9 cellular contexts compared by ENCODE assay signal in genomic region chr12:54079150-54079549, GRCh38. TPM values are rescaled to one million over a fixed set of nuclear protein-coding genes. Genes with fewer than 3 reads are reported as not detected.
A peak's percentile ranks its signal among the peaks of the same experiment; 100 is the strongest.
DNase-seq lines count a peak whose midpoint lies in the region; ATAC-seq and TF ChIP-seq lines count a peak whose summit lies in the region.
"Not testable (repeated sequence)": the region's sequence is repeated elsewhere in the genome, so short reads cannot be mapped to it uniquely, and the experiment has no call there.
"Had no signal": no experiment of that assay in that cellular context is flagged by ENCODE, and none has a peak within 500 bp of the region (broad histone marks: within the 10 kb centered on the region; RNA-seq: fewer than 3 reads in every experiment).

No MANE protein-coding gene starts in this region.

- 49 to 78% (median 73%) methylated on average over 9 to 13 of the region's 13 CpGs for WGBS in adrenal gland, 4 donors
- 26 to 48% methylated on average over 13 of the region's 13 CpGs for WGBS in esophagus, 2 donors

- CTCF ChIA-PET in CD8-positive, alpha-beta memory T cell (lab: Charles Lee), result not testable (repeated sequence)

- not testable (repeated sequence) for H3K36me3 Mint-ChIP-seq in CD8-positive, alpha-beta memory T cell; nephron (ENCODE audit: low read depth)

- H3K9me3 Mint-ChIP-seq in CD8-positive, alpha-beta memory T cell; nephron: not testable (repeated sequence)

- not testable (repeated sequence) for H3K36me3 ChIP-seq in CD8-positive, alpha-beta memory T cell (ENCODE audit: insufficient read depth, low read length); Peyer's patch; adrenal gland (replicated peaks in 1 of 2); esophagus (ENCODE audit: control insufficient read depth in 2 of 2, insufficient read depth in 2 of 2, low read length in 1 of 2); gastrocnemius medialis; tibial artery

- intact Hi-C loops in adrenal gland (cut with DNase I); gastrocnemius medialis (cut with DNase I; ENCODE audit: low total_unique reads); tibial artery (cut with DNase I; ENCODE audit: low total_unique reads): not testable (repeated sequence)

- H3K27ac ChIP-seq in CD8-positive, alpha-beta memory T cell (ENCODE audit: low read depth, low read length), result not testable (repeated sequence)
- peak overlapping the region; percentile 32 to 92 (median 60) for H3K27ac ChIP-seq in Peyer's patch
- peak overlapping the region in 4 of 5 donors; percentile 19 to 86 (median 72) for H3K27ac ChIP-seq in adrenal gland
- H3K27ac ChIP-seq in esophagus (ENCODE audit: low read depth in 2 of 2, low read length in 1 of 2), result peak overlapping the region; percentile 79 to 85
- H3K27ac ChIP-seq in gastrocnemius medialis, result peak overlapping the region; percentile 9 to 55 (median 31)
- peak overlapping the region; percentile 84 to 94 for H3K27ac ChIP-seq in tibial artery

- peaks cover 11% of the 10 kb centered on the region for H3K4me1 ChIP-seq in CD8-positive, alpha-beta memory T cell (ENCODE audit: insufficient read depth, low read length)
- not testable (repeated sequence) for H3K4me1 ChIP-seq in Peyer's patch; adrenal gland (replicated peaks in 1 of 2); esophagus (ENCODE audit: control insufficient read depth in 2 of 2, insufficient read depth in 2 of 2, low read length in 1 of 2); gastrocnemius medialis
- peaks cover 0 to 34% (median 0%) of the 10 kb centered on the region in 4 donors for H3K4me1 ChIP-seq in tibial artery

- peak overlapping the region in 5 of 8 donors; percentile 34 to 66 (median 62) for H3K27ac Mint-ChIP-seq in CD8-positive, alpha-beta memory T cell
- H3K27ac Mint-ChIP-seq in nephron, result peak overlapping the region; percentile 99 to 100 (median 99)

- not testable (repeated sequence) for TF ChIP-seq CTCF in Peyer's patch (IDR thresholded peaks at IDR 0.05); adrenal gland (IDR thresholded peaks at IDR 0.05); nephron (IDR thresholded peaks at IDR 0.05; ENCODE audit: unreplicated experiment in 3 of 3); gastrocnemius medialis (IDR thresholded peaks at IDR 0.05 in 4 of 5, conservative IDR thresholded peaks at IDR 0.05 in 1 of 5); tibial artery (IDR thresholded peaks at IDR 0.05)

- in situ Hi-C loops in gastrocnemius medialis (cut with MboI; ENCODE audit: low sequenced_read_pairs in 4 of 4), result not testable (repeated sequence)

- not testable (repeated sequence) for H3K9me3 ChIP-seq in CD8-positive, alpha-beta memory T cell (ENCODE audit: low read length); Peyer's patch; adrenal gland (replicated peaks in 1 of 3); esophagus (ENCODE audit: control insufficient read depth in 2 of 2, insufficient read depth in 1 of 2, low read depth in 1 of 2, low read length in 1 of 2); gastrocnemius medialis; tibial artery

- not testable (repeated sequence) for DNase-seq in CD8-positive, alpha-beta memory T cell; Peyer's patch; adrenal gland; gastrocnemius medialis; tibial artery
- DNase-seq in kidney tubule cell (ENCODE audit: low spot score), result peak; percentile 22

- H3K27me3 ChIP-seq in CD8-positive, alpha-beta memory T cell (ENCODE audit: insufficient read depth, low read length, poor library complexity, severe bottlenecking); Peyer's patch; adrenal gland; esophagus (ENCODE audit: control insufficient read depth in 1 of 2, insufficient read depth in 2 of 2, low read length in 2 of 2); gastrocnemius medialis; tibial artery: not testable (repeated sequence)

- not testable (repeated sequence) for TF ChIP-seq POLR2A in Peyer's patch (IDR thresholded peaks at IDR 0.05); adrenal gland (IDR thresholded peaks at IDR 0.05); gastrocnemius medialis (IDR thresholded peaks at IDR 0.05)

- H3K4me1 Mint-ChIP-seq in CD8-positive, alpha-beta memory T cell, result peaks cover 33 to 41% (median 33%) of the 10 kb centered on the region in 3 donors
- H3K4me1 Mint-ChIP-seq in nephron, result peaks cover 78% of the 10 kb centered on the region

- H3K27me3 Mint-ChIP-seq in CD8-positive, alpha-beta memory T cell; nephron (ENCODE audit: low read depth): not testable (repeated sequence)

- H3K4me3 ChIP-seq in CD8-positive, alpha-beta memory T cell (ENCODE audit: low read length), result not testable (repeated sequence)
- peak overlapping the region in 1 of 4 donors; percentile 37 for H3K4me3 ChIP-seq in Peyer's patch
- peak overlapping the region in 1 of 4 donors; percentile 33 for H3K4me3 ChIP-seq in adrenal gland
- H3K4me3 ChIP-seq in esophagus (ENCODE audit: low read depth in 1 of 2, low read length in 2 of 2), result peak overlapping the region; percentile 25 to 26
- H3K4me3 ChIP-seq in gastrocnemius medialis, result peak overlapping the region in 1 of 4 donors; percentile 13
- H3K4me3 ChIP-seq in tibial artery, result peak overlapping the region; percentile 32 to 49

- H3K4me3 Mint-ChIP-seq in CD8-positive, alpha-beta memory T cell, result peak overlapping the region in 3 of 7 donors; percentile 19 to 65 (median 24)
- H3K4me3 Mint-ChIP-seq in nephron, result peak overlapping the region; percentile 83 to 85 (median 84)

- POLR2A ChIA-PET in CD8-positive, alpha-beta memory T cell (lab: Charles Lee), result not testable (repeated sequence)

- ATAC-seq in gastrocnemius medialis, result not testable (repeated sequence)

RNA-seq across cellular contexts. Expression of gene HOXC4, which starts 25.5 kb away (rescaled TPM):
- total RNA-seq in CD8-positive, alpha-beta memory T cell, result 1 to 10 TPM; 1.3 to 1.4 TPM
- 0.37 TPM for polyA plus RNA-seq in CD8-positive, alpha-beta memory T cell
- total RNA-seq in Peyer's patch, result 1 to 10 TPM; 1.1 to 8.3 (median 1.8) TPM
- total RNA-seq in adrenal gland, result 1 to 10 TPM in 6 of 8 donors, under 1 TPM in 2; 0.78 to 7.4 (median 3.5) TPM
- 1 to 10 TPM; 2.9 to 7.3 (median 3.0) TPM for polyA plus RNA-seq in adrenal gland
- polyA plus RNA-seq in esophagus, result 1 to 10 TPM; 3.3 to 3.7 TPM
- 1 to 10 TPM in 1 of 4 donors, under 1 TPM in 3; 0.51 to 2.0 (median 0.71) TPM for total RNA-seq in gastrocnemius medialis
- total RNA-seq: CD4-positive, alpha-beta memory T cell had no signal
- polyA plus RNA-seq: CD4-positive, alpha-beta memory T cell had no signal

RNA-seq across cellular contexts. Expression of gene HOXC5, which starts 46.3 kb away (rescaled TPM):
- total RNA-seq in CD8-positive, alpha-beta memory T cell, result not detected
- not detected for polyA plus RNA-seq in CD8-positive, alpha-beta memory T cell
- total RNA-seq in Peyer's patch (not detected), adrenal gland (1 to 10 TPM in 3 of 8 donors, under 1 TPM in 5; 0.36 to 1.9 (median 0.91) TPM), gastrocnemius medialis (1 to 10 TPM in 1 of 4 donors, under 1 TPM in 1, not detected in 2; 0.36 to 1.4 TPM)
- polyA plus RNA-seq in adrenal gland (1 to 10 TPM in 1 of 3 donors, under 1 TPM in 2; 0.48 to 1.3 (median 0.51) TPM), esophagus (under 1 TPM; 0.41 to 0.96 TPM)
- total RNA-seq: CD4-positive, alpha-beta memory T cell had no signal
- polyA plus RNA-seq: CD4-positive, alpha-beta memory T cell had no signal

RNA-seq across cellular contexts. Expression of gene HOXC6, which starts 50.9 kb away (rescaled TPM):
- not detected for total RNA-seq in CD8-positive, alpha-beta memory T cell
- not detected for polyA plus RNA-seq in CD8-positive, alpha-beta memory T cell
- 1 to 10 TPM in 2 of 4 donors, under 1 TPM in 2; 0.70 to 1.7 (median 1.3) TPM for total RNA-seq in Peyer's patch
- total RNA-seq in adrenal gland, result 10 to 100 TPM in 4 of 8 donors, 1 to 10 TPM in 4; 1.5 to 20.3 (median 9.4) TPM
- polyA plus RNA-seq in adrenal gland, result 10 to 100 TPM; 19.9 to 23.1 (median 21.2) TPM
- 1 to 10 TPM; 1.4 TPM for polyA plus RNA-seq in esophagus
- 1 to 10 TPM; 1.0 to 4.7 (median 3.8) TPM for total RNA-seq in gastrocnemius medialis
- total RNA-seq: CD4-positive, alpha-beta memory T cell had no signal
- polyA plus RNA-seq: CD4-positive, alpha-beta memory T cell had no signal
